ENCODE assay signal across 8 cellular contexts in genomic region chr15:31439328-31439727, GRCh38.
DNase-seq lines count a peak whose midpoint lies in the region; ATAC-seq and TF ChIP-seq lines count a peak whose summit lies in the region.

No MANE protein-coding gene starts in this region.

- peak overlapping the region; percentile 5; the same call in 1 of the 2 replicates for H3K27ac ChIP-seq in RWPE1
- no peak overlapping the region for H3K27ac ChIP-seq in ascending aorta

- ATAC-seq in stimulated activated naive CD8-positive, alpha-beta T cell treated with anti-CD3 and anti-CD28 coated beads, Interleukin-15, Interleukin-2, amounts not matched to agents 100 U/mL and 50 U/mL, for 24 hours, result no peak
- ATAC-seq in GM18861 (IDR thresholded peaks at IDR 0.05; ENCODE audit: unreplicated experiment), result no peak

- POLR2A ChIA-PET in RWPE1 (lab: Yijun Ruan, JAX; ENCODE audit: low non-redundant PET), result no interaction called here

- H3K27me3 Mint-ChIP-seq in activated naive CD4-positive, alpha-beta T cell treated with anti-CD3 and anti-CD28 coated beads, Interleukin-2, amount 10 ng/mL, durations not matched to agents 7 days and 5 days, result no peaks in the 10 kb centered on the region

- CTCF ChIA-PET in activated naive CD4-positive, alpha-beta T cell treated with anti-CD3 and anti-CD28 coated beads, Interleukin-2, amount 10 ng/mL, durations not matched to agents 7 days and 5 days (lab: Charles Lee), result interaction anchor here (0.6 to 10.5 kb wide), 20 partner anchors 9 to 428 kb away, joined by 3 to 208 read pairs (median 4); no protein-coding TSS in a partner anchor
- CTCF ChIA-PET in RWPE1 (lab: Yijun Ruan, JAX), result interaction anchor here (0.6 to 1.8 kb wide), 9 partner anchors 9 to 132 kb away, joined by 3 to 8 read pairs (median 3); no protein-coding TSS in a partner anchor

- peaks cover 7 to 40% of the 10 kb centered on the region in 2 donors for H3K4me1 ChIP-seq in ascending aorta

- peaks cover 82% of the 10 kb centered on the region for H3K4me1 Mint-ChIP-seq in activated naive CD4-positive, alpha-beta T cell treated with anti-CD3 and anti-CD28 coated beads, Interleukin-2, amount 10 ng/mL, durations not matched to agents 7 days and 5 days

- H3K9me3 ChIP-seq in ascending aorta, result no peaks in the 10 kb centered on the region

- H3K36me3 Mint-ChIP-seq in activated naive CD4-positive, alpha-beta T cell treated with anti-CD3 and anti-CD28 coated beads, Interleukin-2, amount 10 ng/mL, durations not matched to agents 7 days and 5 days, result no peaks in the 10 kb centered on the region

- H3K27ac Mint-ChIP-seq in activated naive CD4-positive, alpha-beta T cell treated with anti-CD3 and anti-CD28 coated beads, Interleukin-2, amount 10 ng/mL, durations not matched to agents 7 days and 5 days, result peak overlapping the region; percentile 100

- H3K4me3 Mint-ChIP-seq in activated naive CD4-positive, alpha-beta T cell treated with anti-CD3 and anti-CD28 coated beads, Interleukin-2, amount 10 ng/mL, durations not matched to agents 7 days and 5 days, result no peak overlapping the region

- intact Hi-C loops in ascending aorta (cut with DNase I), result loop anchor here (2.0 kb wide), 2 partner anchors 37 to 49 kb away; no protein-coding TSS in a partner anchor

- H3K36me3 ChIP-seq in ascending aorta, result no peaks in the 10 kb centered on the region

- H3K9me3 Mint-ChIP-seq in activated naive CD4-positive, alpha-beta T cell treated with anti-CD3 and anti-CD28 coated beads, Interleukin-2, amount 10 ng/mL, durations not matched to agents 7 days and 5 days, result no peaks in the 10 kb centered on the region

- peak; percentile 42 for DNase-seq in activated naive CD4-positive, alpha-beta T cell treated with anti-CD3 and anti-CD28 coated beads, Interleukin-2, amount 10 ng/mL, durations not matched to agents 7 days and 5 days
- DNase-seq in activated naive CD4-positive, alpha-beta T cell (lab: John Stamatoyannopoulos, UW), result no peak
- DNase-seq in RWPE1 (ENCODE audit: low spot score), result peak; percentile 30
- peak; percentile 41 for DNase-seq in fibroblast of mammary gland (ENCODE audit: low read depth)
- DNase-seq in stimulated activated naive CD8-positive, alpha-beta T cell treated with anti-CD3 and anti-CD28 coated beads, Interleukin-15, Interleukin-2, amounts not matched to agents 100 U/mL and 50 U/mL, for 24 hours, result peak; percentile 65
- no peak for DNase-seq in ascending aorta (ENCODE audit: low spot score in 2 of 2)
- DNase-seq in SKM-1 treated with dmso at 0.1 percent for 144 hours (lab: John Stamatoyannopoulos, UW; ENCODE audit: unreplicated experiment), result no peak

- no peaks in the 10 kb centered on the region for H3K27me3 ChIP-seq in ascending aorta

- TF ChIP-seq CTCF in RWPE1 (conservative IDR thresholded peaks at IDR 0.05; ENCODE audit: low read depth) (no peak), fibroblast of mammary gland (conservative IDR thresholded peaks at IDR 0.05; ENCODE audit: control insufficient read depth, insufficient read depth, low read depth, low read length) (peak; percentile 23), ascending aorta (IDR thresholded peaks at IDR 0.05) (peak in 1 of 3 experiments; percentile 14)

- H3K4me3 ChIP-seq in fibroblast of mammary gland (ENCODE audit: control insufficient read depth, low read depth, low read length), result no peak overlapping the region
- H3K4me3 ChIP-seq in ascending aorta, result no peak overlapping the region

Comparison
In these comparisons a context has a peak if more than half of its experiments do, and no peak if none do; other contexts are left out.
1. DNase-seq: peak in activated naive CD4-positive, alpha-beta T cell treated with anti-CD3 and anti-CD28 coated beads, Interleukin-2, amount 10 ng/mL, durations not matched to agents 7 days and 5 days (single experiment), RWPE1 (single experiment), fibroblast of mammary gland (single experiment) and stimulated activated naive CD8-positive, alpha-beta T cell treated with anti-CD3 and anti-CD28 coated beads, Interleukin-15, Interleukin-2, amounts not matched to agents 100 U/mL and 50 U/mL, for 24 hours (single experiment); none in activated naive CD4-positive, alpha-beta T cell (0 of 4), ascending aorta (0 of 2) and SKM-1 treated with dmso at 0.1 percent for 144 hours (single experiment).